ENCODE assay signal across 17 cellular contexts in genomic region chr14:69055125-69055524, GRCh38.
A peak's percentile ranks its signal among the peaks of the same experiment; 100 is the strongest.
DNase-seq lines count a peak whose midpoint lies in the region; ATAC-seq and TF ChIP-seq lines count a peak whose summit lies in the region.
"Had no signal": no experiment of that assay in that cellular context is flagged by ENCODE, and none has a peak within 500 bp of the region (broad histone marks: within the 10 kb centered on the region; RNA-seq: fewer than 3 reads in every experiment).

No MANE protein-coding gene starts in this region.

- peak overlapping the region; percentile 20 for H3K27ac Mint-ChIP-seq in activated naive CD4-positive, alpha-beta T cell treated with anti-CD3 and anti-CD28 coated beads, Interleukin-2, amount 50 U/mL, for 24 hours
- H3K27ac Mint-ChIP-seq in activated naive CD4-positive, alpha-beta T cell treated with anti-CD3 and anti-CD28 coated beads, Interleukin-2, amount 10 ng/mL, durations not matched to agents 7 days and 5 days: no peak overlapping the region
- peak overlapping the region in 1 of 3 experiments; percentile 38; a peak in 2 of 7 replicates for H3K27ac Mint-ChIP-seq in H9
- H3K27ac Mint-ChIP-seq: activated CD4-positive, alpha-beta T cell treated with anti-CD3 and anti-CD28 coated beads, Interleukin-2, amount 10 ng/mL, durations not matched to agents 24 days and 14 days had no signal

- H3K9me3 ChIP-seq in thoracic aorta (no peaks in the 10 kb centered on the region), H9 (ENCODE audit: control insufficient read depth, low read depth, low read length) (no peaks in the 10 kb centered on the region)

- ATAC-seq in thoracic aorta (ENCODE audit: insufficient number of reproducible peaks, low FRiP score, low read depth) (no peak), left cardiac atrium (no peak)
- ATAC-seq: right cardiac atrium had no signal

- no CpG with 5 or more reads among the region's 21 CpGs for WGBS in H9 (ENCODE audit: extremely low coverage, insufficient read length, low lambda C conversion rate)

- no peak overlapping the region for H3K56ac ChIP-seq in H9 (ENCODE audit: insufficient read length, low read depth, low read length)

- H2BK12ac ChIP-seq in H9 (ENCODE audit: insufficient read length, low read depth, low read length): no peak overlapping the region

- H3K23ac ChIP-seq in H9 (ENCODE audit: insufficient read length, low read depth, low read length): no peak overlapping the region

- no peaks in the 10 kb centered on the region for H3K79me2 ChIP-seq in H9 (ENCODE audit: insufficient read depth, low read length)

- H3K14ac ChIP-seq in H9 (ENCODE audit: insufficient read depth, low read length): no peak overlapping the region

- H3K27ac ChIP-seq in thoracic aorta (peak overlapping the region; percentile 71 to 83), H9 (ENCODE audit: insufficient read length, low read depth, low read length) (no peak overlapping the region)
- H3K27ac ChIP-seq: 22Rv1 had no signal

- H4K91ac ChIP-seq in H9 (ENCODE audit: insufficient read length, low read depth, low read length): no peak overlapping the region

- H3K36me3 Mint-ChIP-seq in activated naive CD4-positive, alpha-beta T cell treated with anti-CD3 and anti-CD28 coated beads, Interleukin-2, amount 50 U/mL, for 24 hours: peaks cover 9% of the 10 kb centered on the region
- peaks cover 41% of the 10 kb centered on the region for H3K36me3 Mint-ChIP-seq in activated naive CD4-positive, alpha-beta T cell treated with anti-CD3 and anti-CD28 coated beads, Interleukin-2, amount 10 ng/mL, durations not matched to agents 7 days and 5 days
- peaks cover 17 to 33% (median 18%) of the 10 kb centered on the region in 3 experiments; a peak in 5 of 7 replicates for H3K36me3 Mint-ChIP-seq in H9 (ENCODE audit: insufficient read depth in 1 of 3, low read depth in 3 of 3)

- no peak overlapping the region for H3T11ph ChIP-seq in H9 (ENCODE audit: low read length)

- no peak overlapping the region for H3K9ac ChIP-seq in H9 (ENCODE audit: extremely low read depth, insufficient read length, low read length)

- H2BK5ac ChIP-seq in H9 (ENCODE audit: insufficient read length, low read length): no peak overlapping the region

- in situ Hi-C loops in astrocyte of the spinal cord (cut with HindIII; ENCODE audit: low sequenced_read_pairs): no loop called here

- no peak overlapping the region for H3K4me3 Mint-ChIP-seq in activated naive CD4-positive, alpha-beta T cell treated with anti-CD3 and anti-CD28 coated beads, Interleukin-2, amount 50 U/mL, for 24 hours
- H3K4me3 Mint-ChIP-seq in activated naive CD4-positive, alpha-beta T cell treated with anti-CD3 and anti-CD28 coated beads, Interleukin-2, amount 10 ng/mL, durations not matched to agents 7 days and 5 days: no peak overlapping the region
- no peak overlapping the region for H3K4me3 Mint-ChIP-seq in H9
- H3K4me3 Mint-ChIP-seq: activated CD4-positive, alpha-beta T cell treated with anti-CD3 and anti-CD28 coated beads, Interleukin-2, amount 10 ng/mL, durations not matched to agents 24 days and 14 days; CD8-positive, alpha-beta memory T cell had no signal

- DNase-seq in activated naive CD4-positive, alpha-beta T cell treated with anti-CD3 and anti-CD28 coated beads, Interleukin-2, amount 10 ng/mL, durations not matched to agents 7 days and 5 days: no peak
- DNase-seq in astrocyte of the spinal cord (ENCODE audit: low read depth, low spot score) (peak; percentile 97), kidney tubule cell (ENCODE audit: low spot score) (peak; percentile 79), thoracic aorta (ENCODE audit: low spot score) (no peak), left cardiac atrium (no peak), H9 (no peak)
- DNase-seq in effector CD4-positive, alpha-beta T cell: no peak
- DNase-seq: activated CD4-positive, alpha-beta T cell treated with anti-CD3 and anti-CD28 coated beads, Interleukin-2, amount 10 ng/mL, durations not matched to agents 24 days and 14 days; activated T-cell treated with anti-CD3 and anti-CD28 coated beads, Interleukin-2, amount 50 U/mL, for 48 hours; CD8-positive, alpha-beta memory T cell; effector CD8-positive, alpha-beta T cell; NCI-H187 treated with DMSO at 0.1 percent for 48 hours; NCI-H526 treated with DMSO at 0.1 percent for 48 hours; Right ventricle myocardium superior had no signal

- no peak overlapping the region for H3K18ac ChIP-seq in H9 (ENCODE audit: insufficient read length, low read depth, low read length)

- H3K4me1 ChIP-seq in thoracic aorta (ENCODE audit: control insufficient read depth in 1 of 2, low read depth in 2 of 2): peaks cover 34 to 74% of the 10 kb centered on the region in 2 donors
- peaks cover 2% of the 10 kb centered on the region; the same call in 1 of the 2 replicates for H3K4me1 ChIP-seq in H9 (ENCODE audit: insufficient read depth, low read length)

- intact Hi-C loops in left cardiac atrium (cut with DNase I): loop anchor here in 1 of 2 donors (5.0 kb wide), 1 partner anchor 78 kb away; the partner anchor contains the start of gene ACTN1

- H4K20me1 ChIP-seq in H9 (ENCODE audit: control insufficient read depth, insufficient read depth, insufficient read length): no peaks in the 10 kb centered on the region

- no peaks in the 10 kb centered on the region for H3K27me3 Mint-ChIP-seq in activated naive CD4-positive, alpha-beta T cell treated with anti-CD3 and anti-CD28 coated beads, Interleukin-2, amount 50 U/mL, for 24 hours
- no peaks in the 10 kb centered on the region for H3K27me3 Mint-ChIP-seq in activated naive CD4-positive, alpha-beta T cell treated with anti-CD3 and anti-CD28 coated beads, Interleukin-2, amount 10 ng/mL, durations not matched to agents 7 days and 5 days
- H3K27me3 Mint-ChIP-seq in H9 (ENCODE audit: low read depth): no peaks in the 10 kb centered on the region
- H3K27me3 Mint-ChIP-seq: activated CD4-positive, alpha-beta T cell treated with anti-CD3 and anti-CD28 coated beads, Interleukin-2, amount 10 ng/mL, durations not matched to agents 24 days and 14 days; CD8-positive, alpha-beta memory T cell had no signal

- H4K8ac ChIP-seq in H9 (replicated peaks; ENCODE audit: insufficient read length, low read depth, low read length): no peak overlapping the region

- no peak overlapping the region for H4K5ac ChIP-seq in H9 (ENCODE audit: insufficient read length, low read depth, low read length)

- CTCF ChIA-PET in activated naive CD4-positive, alpha-beta T cell treated with anti-CD3 and anti-CD28 coated beads, Interleukin-2, amount 10 ng/mL, durations not matched to agents 7 days and 5 days (lab: Charles Lee): no interaction called here

- H3K9me3 Mint-ChIP-seq in activated naive CD4-positive, alpha-beta T cell treated with anti-CD3 and anti-CD28 coated beads, Interleukin-2, amount 50 U/mL, for 24 hours: no peaks in the 10 kb centered on the region
- H3K9me3 Mint-ChIP-seq in activated naive CD4-positive, alpha-beta T cell treated with anti-CD3 and anti-CD28 coated beads, Interleukin-2, amount 10 ng/mL, durations not matched to agents 7 days and 5 days: no peaks in the 10 kb centered on the region
- H3K9me3 Mint-ChIP-seq in H9: no peaks in the 10 kb centered on the region
- H3K9me3 Mint-ChIP-seq: activated CD4-positive, alpha-beta T cell treated with anti-CD3 and anti-CD28 coated beads, Interleukin-2, amount 10 ng/mL, durations not matched to agents 24 days and 14 days; CD8-positive, alpha-beta memory T cell had no signal

- H3K27me3 ChIP-seq in thoracic aorta (replicated peaks; ENCODE audit: insufficient read depth) (no peaks in the 10 kb centered on the region), H9 (ENCODE audit: insufficient read depth, low read length) (no peaks in the 10 kb centered on the region)

- H3K23me2 ChIP-seq in H9 (ENCODE audit: insufficient read length, low read depth, low read length, poor library complexity, severe bottlenecking): no peaks in the 10 kb centered on the region

- no peak overlapping the region for H2BK120ac ChIP-seq in H9 (ENCODE audit: low read depth, low read length, poor library complexity, severe bottlenecking)

- TF ChIP-seq CTCF in astrocyte of the spinal cord (IDR thresholded peaks at IDR 0.05; ENCODE audit: low read depth, low read length): no peak
- no peak for TF ChIP-seq CTCF in thoracic aorta (IDR thresholded peaks at IDR 0.05)
- TF ChIP-seq CTCF in H9 (conservative IDR thresholded peaks at IDR 0.05): no peak

- H3K4me1 Mint-ChIP-seq in activated naive CD4-positive, alpha-beta T cell treated with anti-CD3 and anti-CD28 coated beads, Interleukin-2, amount 50 U/mL, for 24 hours: peaks cover 33% of the 10 kb centered on the region
- peaks cover 19% of the 10 kb centered on the region for H3K4me1 Mint-ChIP-seq in activated naive CD4-positive, alpha-beta T cell treated with anti-CD3 and anti-CD28 coated beads, Interleukin-2, amount 10 ng/mL, durations not matched to agents 7 days and 5 days
- peaks cover 38 to 40% of the 10 kb centered on the region in 2 experiments for H3K4me1 Mint-ChIP-seq in H9

- no peak overlapping the region for H2AFZ ChIP-seq in H9 (ENCODE audit: low read length)

- no peaks in the 10 kb centered on the region for H3K79me1 ChIP-seq in H9 (ENCODE audit: insufficient read depth, low read depth, low read length, poor library complexity, severe bottlenecking)

- H2AK5ac ChIP-seq in H9 (ENCODE audit: insufficient read length, low read length): no peak overlapping the region

- H3K4ac ChIP-seq in H9 (ENCODE audit: low read depth, low read length): no peak overlapping the region

- H3K4me2 ChIP-seq in H9 (ENCODE audit: insufficient read depth, insufficient read length, low read length): no peak overlapping the region

- H3K4me3 ChIP-seq in astrocyte of the spinal cord (ENCODE audit: low read depth, low read length): no peak overlapping the region
- H3K4me3 ChIP-seq in thoracic aorta: no peak overlapping the region

- H3K36me3 ChIP-seq in thoracic aorta: peaks cover 18% of the 10 kb centered on the region

- no peak overlapping the region for H2BK20ac ChIP-seq in H9 (ENCODE audit: low read depth, low read length, poor library complexity, severe bottlenecking)

- no peak overlapping the region for H2BK15ac ChIP-seq in H9 (ENCODE audit: low read depth, low read length)

Comparison
In these comparisons a context has a peak if more than half of its experiments do, and no peak if none do; other contexts are left out.
1. DNase-seq: peak in astrocyte of the spinal cord (single experiment) and kidney tubule cell (single experiment); none in activated naive CD4-positive, alpha-beta T cell treated with anti-CD3 and anti-CD28 coated beads, Interleukin-2, amount 10 ng/mL, durations not matched to agents 7 days and 5 days (single experiment), thoracic aorta (single experiment), left cardiac atrium (single experiment), H9 (single experiment) and effector CD4-positive, alpha-beta T cell (single experiment).